8 cellular contexts compared by ENCODE assay signal in the genomic region with DNA sequence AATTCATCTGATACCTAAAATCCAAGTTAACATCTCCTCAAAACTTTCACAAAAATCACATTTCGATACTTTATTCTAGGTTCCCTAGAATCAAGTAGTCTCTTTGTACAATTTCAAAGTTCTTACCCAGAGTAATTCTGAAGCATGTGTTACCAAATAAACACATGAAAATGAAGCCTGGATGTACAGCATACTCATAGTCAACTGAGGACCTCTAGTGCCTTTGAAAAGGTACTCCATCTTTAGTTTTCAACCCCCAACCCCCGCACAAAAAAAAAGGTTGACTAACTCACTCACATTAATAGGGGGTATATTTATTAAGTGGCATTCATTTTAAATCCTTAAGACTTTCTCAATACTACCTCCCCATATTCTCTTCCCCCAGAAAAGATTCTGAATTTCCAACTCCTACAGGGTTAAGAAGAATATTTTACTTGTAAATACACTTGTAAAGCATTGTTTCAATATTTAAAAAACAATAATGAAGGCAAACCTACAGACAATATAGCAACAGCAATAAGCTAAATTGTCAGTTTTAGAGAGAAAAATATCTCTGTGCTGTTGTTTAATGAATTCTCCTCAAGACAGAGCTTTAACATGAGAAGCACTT. TPM values are rescaled to one million over a fixed set of nuclear protein-coding genes. Genes with fewer than 3 reads are reported as not detected.
A peak's percentile ranks its signal among the peaks of the same experiment; 100 is the strongest.
DNase-seq lines count a peak whose midpoint lies in the region; ATAC-seq and TF ChIP-seq lines count a peak whose summit lies in the region.

No MANE protein-coding gene starts in this region.

- peaks cover 4% of the 10 kb centered on the region for H3K36me3 Mint-ChIP-seq in activated B cell treated with CpG ODN at 0.5 μM for 24 hours (ENCODE audit: low read depth)

- no peak overlapping the region for H3K27ac Mint-ChIP-seq in activated B cell treated with CpG ODN at 0.5 μM for 24 hours

- no peak overlapping the region for H3K4me3 Mint-ChIP-seq in activated B cell treated with CpG ODN at 0.5 μM for 24 hours

- no peaks in the 10 kb centered on the region for H3K27me3 Mint-ChIP-seq in activated B cell treated with CpG ODN at 0.5 μM for 24 hours

- ATAC-seq in GM18508 (IDR thresholded peaks at IDR 0.05; ENCODE audit: insufficient read depth, unreplicated experiment): peak; percentile 90
- ATAC-seq in HG02943 (IDR thresholded peaks at IDR 0.05; ENCODE audit: low read depth, unreplicated experiment): peak; percentile 78
- ATAC-seq in activated B cell treated with CpG ODN at 0.5 μM for 24 hours (ENCODE audit: low read depth): peak; percentile 57
- ATAC-seq in Right ventricle myocardium superior (ENCODE audit: poor library complexity): peak; percentile 49

- intact Hi-C loops in activated B cell treated with CpG ODN at 0.5 μM for 24 hours (cut with micrococcal nuclease): loop anchor here (1.0 to 10.0 kb wide), 5 partner anchors 267 to 1205 kb away; partner anchors contain the start of gene GOPC
- intact Hi-C loops in Right ventricle myocardium superior (cut with DNase I): no loop called here

- no peak overlapping the region for H3K27ac ChIP-seq in C4-2B

- H3K9me3 Mint-ChIP-seq in activated B cell treated with CpG ODN at 0.5 μM for 24 hours: no peaks in the 10 kb centered on the region

- no peaks in the 10 kb centered on the region for H3K4me1 Mint-ChIP-seq in activated B cell treated with CpG ODN at 0.5 μM for 24 hours

- CTCF ChIA-PET in activated B cell treated with CpG ODN at 0.5 μM for 24 hours (lab: Charles Lee): no interaction called here

- POLR2A ChIA-PET in activated B cell treated with CpG ODN at 0.5 μM for 24 hours (lab: Charles Lee): no interaction called here

- peak; percentile 77 for TF ChIP-seq CTCF in C4-2B (conservative IDR thresholded peaks at IDR 0.05)
- no peak for TF ChIP-seq CTCF in activated B cell treated with CpG ODN at 0.5 μM for 24 hours (IDR thresholded peaks at IDR 0.05)

- DNase-seq in NCI-H2107 (lab: John Stamatoyannopoulos, UW) (peak; percentile 11), activated B cell treated with CpG ODN at 0.5 μM for 24 hours (no peak), Right ventricle myocardium superior (no peak), renal cortical epithelial cell (ENCODE audit: low read depth) (peak; percentile 79), cortex of kidney (lab: John Stamatoyannopoulos, UW) (no peak)

RNA-seq across cellular contexts. Expression of gene PLN, which starts 3.1 kb away (rescaled TPM):
- total RNA-seq in activated B cell treated with CpG ODN at 0.5 μM for 24 hours: not detected in 2 replicates
- 2,342 TPM for total RNA-seq in Right ventricle myocardium superior
- total RNA-seq in renal cortical epithelial cell: not detected in 2 replicates

Comparison
In these comparisons a context has a peak if more than half of its experiments do, and no peak if none do; other contexts are left out.
1. DNase-seq: peak in NCI-H2107 (single experiment) and renal cortical epithelial cell (single experiment); none in activated B cell treated with CpG ODN at 0.5 μM for 24 hours (single experiment), Right ventricle myocardium superior (single experiment) and cortex of kidney (single experiment).
2. RNA of gene PLN, which starts 3.1 kb away (total RNA-seq): 2,342 TPM in Right ventricle myocardium superior (single experiment); not detected in activated B cell treated with CpG ODN at 0.5 μM for 24 hours and not detected in renal cortical epithelial cell; every median in the first group is over 1,000 times any median in the second.
3. Peak in every context shown above with its lines, with median percentiles within 50 percentile points of each other: ATAC-seq.